8 cellular contexts compared by ENCODE assay signal in genomic region chr5:67344870-67345269, GRCh38.
"Had no signal": no experiment of that assay in that cellular context is flagged by ENCODE, and none has a peak within 500 bp of the region (broad histone marks: within the 10 kb centered on the region; RNA-seq: fewer than 3 reads in every experiment).

No MANE protein-coding gene starts in this region.

- H3K4me3 Mint-ChIP-seq: GM23338, H9, HFFc6 had no signal

- H3K36me3 ChIP-seq: HAP-1 had no signal

- DNase-seq: GM23248, GOT3, H7, H9, HCEC 1CT, HFFc6 had no signal

- H3K27ac Mint-ChIP-seq: GM23338, H9, HFFc6 had no signal

- H3K27ac ChIP-seq: GM23248 had no signal

- H3K4me3 ChIP-seq: GM23248, GM23338, HAP-1 had no signal
